Comparison of ENCODE assay signal across 18 cellular contexts in the genomic region with DNA sequence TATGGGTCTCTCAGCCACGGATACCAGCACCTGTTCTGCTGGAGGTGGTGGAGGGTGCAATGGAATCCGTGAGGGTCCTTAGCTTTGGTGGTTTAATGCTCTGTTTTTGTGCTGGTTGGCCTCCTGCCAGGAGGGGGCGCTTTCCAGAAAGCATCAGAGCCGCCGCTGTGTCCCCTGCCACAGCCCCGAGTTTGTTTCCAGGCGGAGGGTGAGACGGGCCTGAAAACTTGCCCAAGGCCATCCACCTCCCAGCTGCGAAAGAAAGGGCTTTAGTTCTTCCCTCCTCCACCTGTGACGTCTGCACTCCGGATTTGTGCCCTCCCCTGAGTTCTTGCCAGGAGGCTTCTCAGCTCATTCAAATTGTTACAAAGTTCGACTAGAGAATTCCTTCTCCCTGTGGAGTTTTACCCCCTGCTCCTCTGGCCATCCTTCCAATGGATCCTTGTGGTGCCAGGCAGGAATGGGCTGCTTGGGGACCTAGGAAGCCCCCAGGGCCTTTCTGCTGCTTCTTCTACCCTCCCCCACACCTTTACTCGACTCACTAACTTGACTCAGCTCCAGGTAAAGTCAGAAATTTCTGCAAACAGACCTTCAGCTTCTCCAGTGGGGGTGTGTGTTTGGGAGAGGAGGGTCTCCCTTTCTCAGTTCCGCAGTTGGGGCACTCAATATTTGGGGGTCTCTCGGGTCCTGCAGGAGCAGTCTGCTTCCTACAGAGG.
DNase-seq lines count a peak whose midpoint lies in the region; ATAC-seq and TF ChIP-seq lines count a peak whose summit lies in the region.
"Had no signal": no experiment of that assay in that cellular context is flagged by ENCODE, and none has a peak within 500 bp of the region (broad histone marks: within the 10 kb centered on the region; RNA-seq: fewer than 3 reads in every experiment).

No MANE protein-coding gene starts in this region.

- intact Hi-C loops in mammary epithelial cell (cut with micrococcal nuclease) (loop anchor here (5.0 to 10.0 kb wide), 3 partner anchors 58 to 233 kb away; no protein-coding TSS in a partner anchor), mucosa of descending colon (cut with DNase I, micrococcal nuclease) (no loop called here), cardiac septum (cut with DNase I) (no loop called here)

- peak overlapping the region; percentile 70 for H3K9ac ChIP-seq in mammary epithelial cell (ENCODE audit: insufficient read depth, low read length)
- H3K9ac ChIP-seq: BLaER1 had no signal

- H3K27ac Mint-ChIP-seq in neural crest cell (ENCODE audit: unreplicated experiment), result no peak overlapping the region
- H3K27ac Mint-ChIP-seq: activated B cell treated with CpG ODN at 0.5 μM for 24 hours; activated naive CD4-positive, alpha-beta T cell treated with anti-CD3 and anti-CD28 coated beads, Interleukin-2, amount 10 ng/mL, durations not matched to agents 7 days and 5 days had no signal

- peak overlapping the region; percentile 97 for H2AFZ ChIP-seq in mammary epithelial cell (ENCODE audit: low read depth, low read length)

- H3K9me3 ChIP-seq in mammary epithelial cell (replicated peaks; ENCODE audit: insufficient read depth, low read length) (no peaks in the 10 kb centered on the region), mucosa of descending colon (no peaks in the 10 kb centered on the region)
- H3K9me3 ChIP-seq: BLaER1, prostate gland had no signal

- no peaks in the 10 kb centered on the region for H3K27me3 ChIP-seq in mammary epithelial cell (ENCODE audit: insufficient read depth, low read length)
- H3K27me3 ChIP-seq: BLaER1 had no signal

- WGBS in mammary epithelial cell (ENCODE audit: low coverage, missing lambda C conversion rate), result 7% methylated on average over 10 of the region's 15 CpGs

- no peak for DNase-seq in GM12864 (ENCODE audit: low read depth)
- DNase-seq in NCI-H460 (ENCODE audit: extremely low read depth, low read depth), result peak; percentile 26
- DNase-seq in mammary epithelial cell, result peak; percentile 72
- no peak for DNase-seq in neural crest cell (ENCODE audit: low read depth, low spot score)
- no peak for DNase-seq in mucosa of descending colon
- DNase-seq in NCI-H1048 (lab: John Stamatoyannopoulos, UW), result no peak
- DNase-seq in glomerular visceral epithelial cell (ENCODE audit: extremely low spot score), result no peak
- DNase-seq in cardiac septum (ENCODE audit: low spot score), result no peak
- DNase-seq: activated B cell treated with CpG ODN at 0.5 μM for 24 hours; activated CD8-positive, alpha-beta memory T cell treated with anti-CD3 and anti-CD28 coated beads, Interleukin-2, amount 50 U/mL, for 4 hours; activated naive CD4-positive, alpha-beta T cell treated with anti-CD3 and anti-CD28 coated beads, Interleukin-2, amount 10 ng/mL, durations not matched to agents 7 days and 5 days; DMS79 treated with DMSO at 0.1 percent for 48 hours; head of caudate nucleus; MM.1S; NK-92 treated with Interleukin-12 subunit alpha and Interleukin-12 subunit beta, amount 100 ng/mL, for 24 hours; stimulated activated CD4-positive, alpha-beta T cell treated with anti-CD3 and anti-CD28 coated beads, Interleukin-15, amount 100 ng/mL, for 24 hours had no signal

- no peak for ATAC-seq in mucosa of descending colon

- TF ChIP-seq CTCF in GM12864 (IDR thresholded peaks at IDR 0.05; ENCODE audit: low read depth, low read length, missing control alignments) (peak; percentile 36), mammary epithelial cell (conservative IDR thresholded peaks at IDR 0.05 in 1 of 2, IDR thresholded peaks at IDR 0.05 in 1 of 2; ENCODE audit: extremely low read depth in 1 of 2, insufficient read depth in 1 of 2, low read depth in 1 of 2, low read length in 2 of 2) (peak in 1 of 2 donors; percentile 31), neural crest cell (conservative IDR thresholded peaks at IDR 0.05) (peak; percentile 23), mucosa of descending colon (IDR thresholded peaks at IDR 0.05) (no peak)

- H3K9me3 Mint-ChIP-seq in neural crest cell, result peaks cover 9% of the 10 kb centered on the region
- H3K9me3 Mint-ChIP-seq: activated B cell treated with CpG ODN at 0.5 μM for 24 hours had no signal

- no TSS peak for BruUV-seq in mammary epithelial cell (replicated peaks; lab: Mats Ljungman, UMichigan)

- H3K4me3 Mint-ChIP-seq in neural crest cell, result no peak overlapping the region
- H3K4me3 Mint-ChIP-seq: activated B cell treated with CpG ODN at 0.5 μM for 24 hours; activated naive CD4-positive, alpha-beta T cell treated with anti-CD3 and anti-CD28 coated beads, Interleukin-2, amount 10 ng/mL, durations not matched to agents 7 days and 5 days had no signal

- peaks cover 37% of the 10 kb centered on the region for H3K4me1 ChIP-seq in mammary epithelial cell (ENCODE audit: insufficient read depth, low read length)
- no peaks in the 10 kb centered on the region for H3K4me1 ChIP-seq in mucosa of descending colon (ENCODE audit: low read depth)
- H3K4me1 ChIP-seq: BLaER1, prostate gland had no signal

- CTCF ChIA-PET in mammary epithelial cell (lab: Charles Lee; ENCODE audit: low non-redundant PET), result interaction anchor here (0.6 kb wide), 2 partner anchors 229 to 479 kb away, joined by 3 to 4 read pairs; no protein-coding TSS in a partner anchor

- no peaks in the 10 kb centered on the region for H4K20me1 ChIP-seq in mammary epithelial cell (ENCODE audit: insufficient read depth, low read length)
- H4K20me1 ChIP-seq: BLaER1 had no signal

- in situ Hi-C loops in mammary epithelial cell (cut with MboI; ENCODE audit: low sequenced_read_pairs in 2 of 2), result no loop called here

- H3K36me3 Mint-ChIP-seq in neural crest cell (ENCODE audit: low read depth), result peaks cover 5% of the 10 kb centered on the region
- H3K36me3 Mint-ChIP-seq: activated naive CD4-positive, alpha-beta T cell treated with anti-CD3 and anti-CD28 coated beads, Interleukin-2, amount 10 ng/mL, durations not matched to agents 7 days and 5 days had no signal

- no peak overlapping the region for H3K4me3 ChIP-seq in GM12864 (ENCODE audit: low read depth, low read length)
- H3K4me3 ChIP-seq in mammary epithelial cell (replicated peaks in 1 of 3; ENCODE audit: insufficient read depth in 1 of 3, low read depth in 2 of 3, low read length in 3 of 3), result peak overlapping the region; percentile 34 to 64 (median 44)
- no peak overlapping the region for H3K4me3 ChIP-seq in mucosa of descending colon
- H3K4me3 ChIP-seq: BLaER1, prostate gland had no signal

- no peaks in the 10 kb centered on the region for H3K36me3 ChIP-seq in mammary epithelial cell (ENCODE audit: insufficient read depth, low read length)
- H3K36me3 ChIP-seq in mucosa of descending colon (ENCODE audit: low read depth), result no peaks in the 10 kb centered on the region
- H3K36me3 ChIP-seq: BLaER1, prostate gland had no signal

- no peaks in the 10 kb centered on the region for H3K27me3 Mint-ChIP-seq in neural crest cell (ENCODE audit: low read depth)
- H3K27me3 Mint-ChIP-seq: activated naive CD4-positive, alpha-beta T cell treated with anti-CD3 and anti-CD28 coated beads, Interleukin-2, amount 10 ng/mL, durations not matched to agents 7 days and 5 days had no signal

- dilution Hi-C loops in mammary epithelial cell (cut with HindIII; ENCODE audit: low sequenced_read_pairs), result no loop called here

- peak overlapping the region; percentile 70 for H3K27ac ChIP-seq in mammary epithelial cell (ENCODE audit: insufficient read depth, low read depth, low read length)
- H3K27ac ChIP-seq: BLaER1, prostate gland had no signal

- no peaks in the 10 kb centered on the region for H3K4me1 Mint-ChIP-seq in neural crest cell
- H3K4me1 Mint-ChIP-seq: activated naive CD4-positive, alpha-beta T cell treated with anti-CD3 and anti-CD28 coated beads, Interleukin-2, amount 10 ng/mL, durations not matched to agents 7 days and 5 days had no signal

- no peaks in the 10 kb centered on the region for H3K79me2 ChIP-seq in mammary epithelial cell (ENCODE audit: insufficient read depth, low read length)

- H3K4me2 ChIP-seq in mammary epithelial cell (ENCODE audit: insufficient read depth, low read depth, low read length), result peak overlapping the region; percentile 98
- H3K4me2 ChIP-seq: BLaER1 had no signal

Comparison
In these comparisons a context has a peak if more than half of its experiments do, and no peak if none do; other contexts are left out.
1. DNase-seq: peak in NCI-H460 (single experiment) and mammary epithelial cell (single experiment); none in GM12864 (single experiment), neural crest cell (single experiment), mucosa of descending colon (0 of 3), NCI-H1048 (single experiment), glomerular visceral epithelial cell (single experiment) and cardiac septum (single experiment).
2. H3K4me3 ChIP-seq: peak in mammary epithelial cell (3 of 3); none in GM12864 (single experiment) and mucosa of descending colon (single experiment).